Comparison of ENCODE assay signal across 8 cellular contexts in the genomic region with DNA sequence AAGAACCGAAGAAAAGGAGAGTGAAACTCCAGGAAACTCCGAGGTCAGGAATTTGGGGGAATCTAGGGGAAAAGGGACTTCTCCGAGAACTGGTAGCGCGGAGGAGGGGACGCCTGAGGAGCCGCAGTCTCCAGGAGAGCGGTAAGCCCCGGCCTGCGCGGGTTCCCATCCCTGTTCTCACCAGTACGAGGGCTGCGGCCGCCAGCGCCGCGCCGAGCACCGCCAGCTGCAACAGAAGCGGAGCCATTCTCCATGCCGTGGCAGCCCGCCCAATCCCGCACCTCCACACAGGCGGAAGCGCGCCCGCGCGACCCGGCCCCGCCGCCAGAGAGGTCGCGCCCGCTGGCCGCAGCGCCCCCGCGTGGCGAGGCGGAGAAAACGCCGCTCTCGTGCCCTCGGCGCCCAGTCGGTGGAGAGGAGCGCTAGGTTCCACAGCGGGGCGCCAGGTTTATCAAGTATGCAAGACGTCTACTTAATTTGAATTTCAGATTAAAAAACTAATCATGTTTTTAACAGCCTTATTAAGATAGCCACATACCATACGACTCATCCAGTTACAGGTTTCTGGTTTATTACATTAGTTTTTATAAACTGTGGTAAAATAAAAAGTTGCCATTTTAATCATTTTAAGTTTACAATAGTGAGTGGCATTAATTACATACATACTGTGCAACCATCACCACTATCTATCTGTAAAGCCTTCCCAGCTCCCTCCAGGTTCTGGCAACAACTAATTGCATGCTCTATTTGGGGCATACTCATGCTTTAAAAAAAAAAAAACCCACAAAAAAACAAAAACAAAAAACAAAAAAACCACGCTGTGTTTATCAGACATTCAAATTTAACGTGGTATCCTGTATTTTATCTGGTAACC. TPM values are rescaled to one million over a fixed set of nuclear protein-coding genes. Genes with fewer than 3 reads are reported as not detected.
DNase-seq lines count a peak whose midpoint lies in the region; ATAC-seq and TF ChIP-seq lines count a peak whose summit lies in the region.

A gene with protein sequence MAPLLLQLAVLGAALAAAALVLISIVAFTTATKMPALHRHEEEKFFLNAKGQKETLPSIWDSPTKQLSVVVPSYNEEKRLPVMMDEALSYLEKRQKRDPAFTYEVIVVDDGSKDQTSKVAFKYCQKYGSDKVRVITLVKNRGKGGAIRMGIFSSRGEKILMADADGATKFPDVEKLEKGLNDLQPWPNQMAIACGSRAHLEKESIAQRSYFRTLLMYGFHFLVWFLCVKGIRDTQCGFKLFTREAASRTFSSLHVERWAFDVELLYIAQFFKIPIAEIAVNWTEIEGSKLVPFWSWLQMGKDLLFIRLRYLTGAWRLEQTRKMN (minus strand): TSS at position 287 of the 874 bp plus-strand sequence. CDS start 40 bp downstream, at position 247.

- WGBS in smooth muscle cell (ENCODE audit: low lambda C conversion rate): under 1% methylated on average over 51 of the region's 54 CpGs

- peak within 1 kb of the TSS; percentile 98 for H3K4me2 ChIP-seq in smooth muscle cell

- POLR2A ChIA-PET in AG04450 (lab: Yijun Ruan, JAX): interaction anchor here (0.6 to 1.6 kb wide), 5 partner anchors 12 to 1639 kb away, joined by 4 to 6 read pairs (median 5); no protein-coding TSS in a partner anchor

- TF ChIP-seq POLR2A in breast epithelium (IDR thresholded peaks at IDR 0.05): no peak

- H4K20me1 ChIP-seq in smooth muscle cell (ENCODE audit: low read depth): peaks cover 6% of the 10 kb centered on the region

- DNase-seq in AG04450 (ENCODE audit: low read depth, low spot score) (peak; percentile 57), NCI-H2227 (lab: John Stamatoyannopoulos, UW; ENCODE audit: unreplicated experiment) (peak; percentile 92), WERI-Rb-1 (peak; percentile 78), breast epithelium (ENCODE audit: low spot score in 2 of 2) (peak; percentile 78 to 89), iPS-NIHi11 (ENCODE audit: low spot score) (peak; percentile 91), smooth muscle cell (lab: John Stamatoyannopoulos, UW; ENCODE audit: unreplicated experiment) (peak; percentile 66)

- H3K9ac ChIP-seq in smooth muscle cell (ENCODE audit: low read depth): peak within 1 kb of the TSS; percentile 94

- H3K9me3 ChIP-seq in AG04450 (ENCODE audit: control insufficient read depth, insufficient read depth, low read length) (no peaks in the 10 kb centered on the region; the same call in 1 of the 2 replicates), WERI-Rb-1 (ENCODE audit: severe bottlenecking) (no peaks in the 10 kb centered on the region), breast epithelium (no peaks in the 10 kb centered on the region), smooth muscle cell (replicated peaks; ENCODE audit: low read depth) (no peaks in the 10 kb centered on the region)

- H3K4me1 ChIP-seq in breast epithelium (peaks cover 0 to 18% of the 10 kb centered on the region in 2 donors), smooth muscle cell (ENCODE audit: low read depth) (peaks cover 15% of the 10 kb centered on the region)

- H3K36me3 ChIP-seq in WERI-Rb-1 (peaks cover 10% of the 10 kb centered on the region), breast epithelium (peaks cover 2% of the 10 kb centered on the region), smooth muscle cell (ENCODE audit: low read depth) (no peaks in the 10 kb centered on the region)

- intact Hi-C loops in breast epithelium (cut with DNase I; ENCODE audit: low total_unique reads): no loop called here

- H2AFZ ChIP-seq in smooth muscle cell (ENCODE audit: low read depth): peak within 1 kb of the TSS; percentile 93

- H3K27me3 ChIP-seq in AG04450 (ENCODE audit: control insufficient read depth, insufficient read depth, low read length) (no peaks in the 10 kb centered on the region), WERI-Rb-1 (ENCODE audit: insufficient read depth, low read depth, severe bottlenecking) (no peaks in the 10 kb centered on the region), breast epithelium (no peaks in the 10 kb centered on the region), smooth muscle cell (ENCODE audit: low read depth) (no peaks in the 10 kb centered on the region)

- CTCF ChIA-PET in AG04450 (lab: Charles Lee): interaction anchor here (0.6 to 3.3 kb wide), 13 partner anchors 10 to 653 kb away, joined by 3 to 11 read pairs (median 5); a partner anchor contains a TSS

- H3K79me2 ChIP-seq in smooth muscle cell (ENCODE audit: low read depth): peaks cover 45% of the 10 kb centered on the region

- peak within 1 kb of the TSS; percentile 99 for H3K27ac ChIP-seq in AG04450 (ENCODE audit: low read depth, low read length)
- peak within 1 kb of the TSS; percentile 99 for H3K27ac ChIP-seq in WERI-Rb-1
- peak within 1 kb of the TSS; percentile 98 to 99 for H3K27ac ChIP-seq in breast epithelium
- H3K27ac ChIP-seq in smooth muscle cell (ENCODE audit: low read depth): peak within 1 kb of the TSS; percentile 99

- TF ChIP-seq CTCF in AG04450 (IDR thresholded peaks at IDR 0.05; ENCODE audit: low read depth, low read length) (peak; percentile 66), WERI-Rb-1 (IDR thresholded peaks at IDR 0.05; ENCODE audit: low read depth, low read length) (peak; percentile 63), breast epithelium (IDR thresholded peaks at IDR 0.05) (peak; percentile 16 to 97 (median 66)), smooth muscle cell (IDR thresholded peaks at IDR 0.05; ENCODE audit: borderline replicate concordance, insufficient read depth, poor library complexity, severe bottlenecking) (peak; percentile 99)

- peak; percentile 36 for ATAC-seq in GM18870 (IDR thresholded peaks at IDR 0.05; ENCODE audit: unreplicated experiment)
- peak; percentile 70 for ATAC-seq in HG03108 (IDR thresholded peaks at IDR 0.05; ENCODE audit: unreplicated experiment)

- H3F3A ChIP-seq in smooth muscle cell (ENCODE audit: low read depth): peaks cover 6% of the 10 kb centered on the region

- H3K4me3 ChIP-seq in AG04450 (ENCODE audit: low read depth, low read length) (peak within 1 kb of the TSS; percentile 96), WERI-Rb-1 (ENCODE audit: low read depth, low read length) (peak within 1 kb of the TSS; percentile 73), breast epithelium (peak within 1 kb of the TSS; percentile 83 to 98 (median 98)), smooth muscle cell (peak within 1 kb of the TSS; percentile 98)

RNA-seq across cellular contexts. Expression of the gene that starts here (rescaled TPM):
- polyA plus RNA-seq in AG04450 (2011; rRNA removed) (36.4 and 51.6 TPM in 2 replicates), smooth muscle cell (67.8 and 68.1 TPM in 2 replicates)
- polyA minus RNA-seq in AG04450 (2011; rRNA and poly(A)+ RNA removed): 8.2 and 13.6 TPM in 2 replicates
- total RNA-seq in breast epithelium (10 to 100 TPM; 32.6 to 37.0 (median 32.8) TPM), smooth muscle cell (60.0 and 68.5 TPM in 2 replicates)

Comparison
In these comparisons a context has a peak if more than half of its experiments do, and no peak if none do; other contexts are left out.
1. Peak in every context shown above with its lines: DNase-seq, ATAC-seq, H3K4me3 ChIP-seq and H3K27ac ChIP-seq.